8 cellular contexts compared by ENCODE assay signal in genomic region chr20:52103911-52104545, GRCh38.
DNase-seq lines count a peak whose midpoint lies in the region; ATAC-seq and TF ChIP-seq lines count a peak whose summit lies in the region.

No MANE protein-coding gene starts in this region.

- H3K4me1 Mint-ChIP-seq in T-helper 1 cell treated with Interleukin-12 subunit alpha and Interleukin-12 subunit beta and Interleukin-4 antibody, amounts not matched to agents 30 μg/mL and 1 μg/mL, for 36 hours (ENCODE audit: low read depth) = peaks cover 10% of the 10 kb centered on the region

- WGBS in heart right ventricle, 2 donors = 1 to 3% methylated on average over 32 to 33 of the region's 33 CpGs
- 1 to 2% (median 1%) methylated on average over 26 to 33 of the region's 33 CpGs for WGBS in spleen, 5 donors

- H3K36me3 ChIP-seq in heart right ventricle (no peaks in the 10 kb centered on the region), spleen (no peaks in the 10 kb centered on the region)

- H3K27me3 ChIP-seq in heart right ventricle = peaks cover 12 to 54% (median 39%) of the 10 kb centered on the region in 7 donors
- peaks cover 0 to 41% (median 36%) of the 10 kb centered on the region in 7 donors for H3K27me3 ChIP-seq in spleen (replicated peaks in 1 of 7)

- H3K9me3 Mint-ChIP-seq in T-helper 1 cell treated with Interleukin-12 subunit alpha and Interleukin-12 subunit beta and Interleukin-4 antibody, amounts not matched to agents 30 μg/mL and 1 μg/mL, for 36 hours = no peaks in the 10 kb centered on the region

- peak overlapping the region; percentile 54 for H3K4me3 Mint-ChIP-seq in T-helper 1 cell treated with Interleukin-12 subunit alpha and Interleukin-12 subunit beta and Interleukin-4 antibody, amounts not matched to agents 30 μg/mL and 1 μg/mL, for 36 hours

- intact Hi-C loops in heart right ventricle (cut with DNase I) = no loop called here
- intact Hi-C loops in spleen (cut with DNase I; ENCODE audit: low total_unique reads) = no loop called here

- ATAC-seq in heart right ventricle (peak in 3 of 8 donors; percentile 14 to 28 (median 16)), HG02798 (IDR thresholded peaks at IDR 0.05; ENCODE audit: poor library complexity, unreplicated experiment) (no peak), HG02852 (IDR thresholded peaks at IDR 0.05; ENCODE audit: unreplicated experiment) (no peak)

- TF ChIP-seq POLR2A in spleen (IDR thresholded peaks at IDR 0.05) = no peak

- no peaks in the 10 kb centered on the region for H3K36me3 Mint-ChIP-seq in T-helper 1 cell treated with Interleukin-12 subunit alpha and Interleukin-12 subunit beta and Interleukin-4 antibody, amounts not matched to agents 30 μg/mL and 1 μg/mL, for 36 hours (ENCODE audit: low read depth)

- H3K4me3 ChIP-seq in heart right ventricle = peak overlapping the region in 9 of 10 donors; percentile 19 to 55 (median 47)
- peak overlapping the region in 7 of 8 donors; percentile 24 to 63 (median 36) for H3K4me3 ChIP-seq in spleen

- no peak for TF ChIP-seq CTCF in heart right ventricle (IDR thresholded peaks at IDR 0.05)
- no peak for TF ChIP-seq CTCF in spleen (IDR thresholded peaks at IDR 0.05 in 8 of 11, conservative IDR thresholded peaks at IDR 0.05 in 3 of 11)

- H3K9me3 ChIP-seq in heart right ventricle (no peaks in the 10 kb centered on the region), spleen (no peaks in the 10 kb centered on the region)

- no peak overlapping the region for H3K27ac Mint-ChIP-seq in T-helper 1 cell treated with Interleukin-12 subunit alpha and Interleukin-12 subunit beta and Interleukin-4 antibody, amounts not matched to agents 30 μg/mL and 1 μg/mL, for 36 hours

- H3K27ac ChIP-seq in heart right ventricle (no peak overlapping the region), spleen (no peak overlapping the region)

- no peak for DNase-seq in T-helper 1 cell
- peak; percentile 91 for DNase-seq in UCSD-AML1 (lab: John Stamatoyannopoulos, UW; ENCODE audit: unreplicated experiment)
- DNase-seq in heart right ventricle = no peak
- DNase-seq in spleen = no peak
- no peak for DNase-seq in NCI-H1092 (lab: John Stamatoyannopoulos, UW)

- peaks cover 43% of the 10 kb centered on the region for H3K27me3 Mint-ChIP-seq in T-helper 1 cell treated with Interleukin-12 subunit alpha and Interleukin-12 subunit beta and Interleukin-4 antibody, amounts not matched to agents 30 μg/mL and 1 μg/mL, for 36 hours (ENCODE audit: low read depth)

- peaks cover 16 to 34% (median 28%) of the 10 kb centered on the region in 9 donors for H3K4me1 ChIP-seq in heart right ventricle
- H3K4me1 ChIP-seq in spleen = peaks cover 27 to 35% (median 30%) of the 10 kb centered on the region in 6 donors
